Comparison of ENCODE assay signal across 9 cellular contexts in the genomic region with DNA sequence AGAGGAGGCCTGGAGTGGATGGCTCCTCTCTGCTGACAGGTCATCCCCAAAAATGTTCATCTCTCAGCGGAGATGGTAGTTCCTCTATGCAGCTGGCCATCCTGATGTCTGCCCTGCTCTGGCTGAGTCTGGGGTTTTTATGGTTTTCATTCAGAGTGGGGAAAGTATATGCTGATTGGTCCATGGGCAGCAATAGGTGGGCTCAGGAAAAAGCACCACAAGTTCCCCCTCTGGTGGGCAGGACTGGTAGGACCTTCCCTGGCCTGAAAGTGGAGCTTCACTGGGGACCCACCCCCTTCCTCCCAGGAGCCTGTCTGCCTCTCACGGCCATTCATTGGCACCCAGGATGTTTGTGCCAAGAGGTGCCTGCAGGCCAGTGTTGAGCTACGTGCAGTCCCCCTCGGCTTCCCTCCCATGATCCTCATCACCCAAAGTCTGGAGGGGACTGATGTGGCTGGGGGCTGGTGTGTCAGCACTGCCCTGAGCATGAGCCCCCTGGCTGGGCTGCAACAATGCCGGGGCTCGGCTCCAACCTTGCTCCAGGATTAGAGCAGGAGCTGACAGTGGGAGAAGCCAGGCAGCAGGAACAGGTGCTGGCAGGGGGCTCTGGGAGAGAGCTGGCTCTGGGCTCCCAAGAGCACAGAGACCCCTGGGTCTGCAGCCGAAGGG. TPM values are rescaled to one million over a fixed set of nuclear protein-coding genes. Genes with fewer than 3 reads are reported as not detected.
DNase-seq lines count a peak whose midpoint lies in the region; ATAC-seq and TF ChIP-seq lines count a peak whose summit lies in the region.
"Had no signal": no experiment of that assay in that cellular context is flagged by ENCODE, and none has a peak within 500 bp of the region (broad histone marks: within the 10 kb centered on the region; RNA-seq: fewer than 3 reads in every experiment).

No MANE protein-coding gene starts in this region.

- H3K4me1 ChIP-seq in BE2C (no peaks in the 10 kb centered on the region), iPS-15b (ENCODE audit: control insufficient read depth, insufficient read depth, low read length) (no peaks in the 10 kb centered on the region)

- H3K9me3 Mint-ChIP-seq in activated B cell treated with CpG ODN at 0.5 μM for 24 hours: no peaks in the 10 kb centered on the region

- intact Hi-C loops in activated B cell treated with CpG ODN at 0.5 μM for 24 hours (cut with micrococcal nuclease): loop anchor here (5.0 kb wide), 1 partner anchor 52 kb away; the partner anchor contains the start of gene SLC30A4

- no peak overlapping the region for H3K27ac Mint-ChIP-seq in activated B cell treated with CpG ODN at 0.5 μM for 24 hours

- peak overlapping the region; percentile 47 for H3K9ac ChIP-seq in iPS-15b (ENCODE audit: low read depth, low read length)

- H3K4me3 ChIP-seq in BE2C (ENCODE audit: low read depth, low read length) (peak overlapping the region; percentile 19; the same call in 1 of the 2 replicates), iPS-15b (ENCODE audit: low read depth, low read length) (peak overlapping the region; percentile 43)

- H3K4me3 Mint-ChIP-seq in activated B cell treated with CpG ODN at 0.5 μM for 24 hours: no peak overlapping the region

- peaks cover 26% of the 10 kb centered on the region for H3K4me1 Mint-ChIP-seq in activated B cell treated with CpG ODN at 0.5 μM for 24 hours

- H3K27me3 ChIP-seq in BE2C (no peaks in the 10 kb centered on the region), iPS-15b (ENCODE audit: control insufficient read depth, insufficient read depth, low read length) (peaks cover 12% of the 10 kb centered on the region)

- peak; percentile 40 for ATAC-seq in activated B cell treated with CpG ODN at 0.5 μM for 24 hours (ENCODE audit: low read depth)

- TF ChIP-seq CTCF in BE2C (IDR thresholded peaks at IDR 0.05; ENCODE audit: low read depth, low read length) (peak; percentile 79), activated B cell treated with CpG ODN at 0.5 μM for 24 hours (IDR thresholded peaks at IDR 0.05) (no peak)

- H3K9me3 ChIP-seq in BE2C (no peaks in the 10 kb centered on the region), iPS-15b (ENCODE audit: control insufficient read depth, insufficient read depth, low read length) (no peaks in the 10 kb centered on the region)

- no peaks in the 10 kb centered on the region for H3K36me3 ChIP-seq in BE2C
- no peaks in the 10 kb centered on the region for H3K36me3 ChIP-seq in iPS-15b (ENCODE audit: control insufficient read depth, insufficient read depth, low read length)

- CTCF ChIA-PET in activated B cell treated with CpG ODN at 0.5 μM for 24 hours (lab: Charles Lee): interaction anchor here (0.8 to 2.3 kb wide), 3 partner anchors 11 to 13 kb away, joined by 3 to 5 read pairs (median 4); partner anchors contain the start of gene BLOC1S6

- DNase-seq in BE2C: peak; percentile 74
- peak; percentile 10 for DNase-seq in H4 (ENCODE audit: low spot score)
- no peak for DNase-seq in activated B cell treated with CpG ODN at 0.5 μM for 24 hours
- DNase-seq in central memory CD4-positive, alpha-beta T cell: no peak
- DNase-seq in Kasumi-1 (lab: John Stamatoyannopoulos, UW): no peak
- DNase-seq in NCI-H526 treated with DMSO at 0.1 percent for 48 hours (lab: John Stamatoyannopoulos, UW): no peak
- DNase-seq in DMS79 (lab: John Stamatoyannopoulos, UW): no peak
- DNase-seq: NCI-H510A had no signal

- no peaks in the 10 kb centered on the region for H3K27me3 Mint-ChIP-seq in activated B cell treated with CpG ODN at 0.5 μM for 24 hours

- no peaks in the 10 kb centered on the region for H3K36me3 Mint-ChIP-seq in activated B cell treated with CpG ODN at 0.5 μM for 24 hours (ENCODE audit: low read depth)

- POLR2A ChIA-PET in activated B cell treated with CpG ODN at 0.5 μM for 24 hours (lab: Charles Lee): interaction anchor here (1.1 to 2.2 kb wide), 2 partner anchors 13 to 33 kb away, joined by 5 to 10 read pairs; partner anchors contain the start of gene BLOC1S6

RNA-seq across cellular contexts. Expression of gene BLOC1S6, which starts 13.1 kb away (rescaled TPM):
- polyA plus RNA-seq in BE2C (2012; ENCODE audit: insufficient read depth, insufficient read length, low read depth): 27.4 TPM
- total RNA-seq in H4 (2014; rRNA removed; shearing (Covaris generic)): 44.0 and 59.2 TPM in 2 replicates
- 39.4 and 41.2 TPM in 2 replicates for total RNA-seq in activated B cell treated with CpG ODN at 0.5 μM for 24 hours

RNA-seq across cellular contexts. Expression of gene SLC30A4, which starts 51.5 kb away (rescaled TPM):
- polyA plus RNA-seq in BE2C (2012; ENCODE audit: insufficient read depth, insufficient read length, low read depth): 0.97 TPM
- 2.8 and 3.4 TPM in 2 replicates for total RNA-seq in H4 (2014; rRNA removed; shearing (Covaris generic))
- 3.7 and 3.9 TPM in 2 replicates for total RNA-seq in activated B cell treated with CpG ODN at 0.5 μM for 24 hours

Comparison
In these comparisons a context has a peak if more than half of its experiments do, and no peak if none do; other contexts are left out.
1. DNase-seq: peak in BE2C (single experiment) and H4 (single experiment); none in activated B cell treated with CpG ODN at 0.5 μM for 24 hours (single experiment), central memory CD4-positive, alpha-beta T cell (single experiment), Kasumi-1 (0 of 2), NCI-H526 treated with DMSO at 0.1 percent for 48 hours (single experiment) and DMS79 (single experiment).